19 cellular contexts compared by ENCODE assay signal in the genomic region with DNA sequence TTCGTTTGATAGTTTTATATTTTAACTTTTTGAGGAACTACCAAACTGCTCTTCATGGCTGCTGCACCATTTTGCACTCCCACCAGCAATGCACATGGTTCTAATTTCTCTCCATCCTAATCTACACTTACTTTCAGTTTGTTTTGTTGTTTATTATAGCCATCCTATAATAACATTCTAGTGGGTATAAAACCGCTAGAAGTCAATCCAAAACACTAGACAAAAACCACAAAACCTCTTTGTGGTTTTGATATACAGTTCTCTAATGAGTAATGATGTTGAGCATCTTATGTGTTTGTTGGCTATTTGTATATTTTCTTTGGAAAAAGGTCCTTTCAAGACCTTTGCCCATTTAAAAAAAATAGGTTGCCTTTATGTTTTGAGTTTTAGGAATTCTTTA.
"Had no signal": no experiment of that assay in that cellular context is flagged by ENCODE, and none has a peak within 500 bp of the region (broad histone marks: within the 10 kb centered on the region; RNA-seq: fewer than 3 reads in every experiment).

No MANE protein-coding gene starts in this region.

- H3K9me3 ChIP-seq: esophagus muscularis mucosa, heart left ventricle, neutrophil, ovary, prostate gland, stomach, suprapubic skin, tibial nerve had no signal

- ATAC-seq: heart left ventricle had no signal

- H3K27ac Mint-ChIP-seq: activated B cell treated with CpG ODN at 0.5 μM for 24 hours; activated CD4-positive, alpha-beta memory T cell treated with anti-CD3 and anti-CD28 coated beads for 36 hours; activated naive CD4-positive, alpha-beta T cell treated with anti-CD3 and anti-CD28 coated beads, Interleukin-2, amount 50 U/mL, for 72 hours; nephron; T-helper 1 cell treated with Interleukin-12 subunit alpha and Interleukin-12 subunit beta and Interleukin-4 antibody, amounts not matched to agents 30 μg/mL and 1 μg/mL, for 36 hours had no signal

- H3K27me3 ChIP-seq: ovary, tibial nerve had no signal

- H3K4me3 Mint-ChIP-seq: activated B cell treated with CpG ODN at 0.5 μM for 24 hours; activated CD4-positive, alpha-beta memory T cell treated with anti-CD3 and anti-CD28 coated beads for 36 hours; nephron; T-helper 1 cell treated with Interleukin-12 subunit alpha and Interleukin-12 subunit beta and Interleukin-4 antibody, amounts not matched to agents 30 μg/mL and 1 μg/mL, for 36 hours had no signal

- H3K4me3 ChIP-seq: coronary artery, esophagus muscularis mucosa, heart left ventricle, ovary, prostate gland, stomach, suprapubic skin, tibial nerve had no signal

- DNase-seq: activated B cell treated with CpG ODN at 0.5 μM for 24 hours; activated CD4-positive, alpha-beta memory T cell treated with anti-CD3 and anti-CD28 coated beads for 36 hours; activated CD4-positive, alpha-beta T cell treated with anti-CD3 and anti-CD28 coated beads for 4 hours; cerebellar nuclear complex; heart left ventricle; midbrain; ovary; stimulated activated CD4-positive, alpha-beta T cell treated with anti-CD3 and anti-CD28 coated beads, Interleukin-4, amount 100 ng/mL, for 4 hours; stomach had no signal

- H3K4me1 ChIP-seq: prostate gland had no signal

- FAIRE-seq: islet of Langerhans had no signal

- H3K27ac ChIP-seq: coronary artery, esophagus muscularis mucosa, heart left ventricle, neutrophil, ovary, prostate gland, stomach, suprapubic skin, tibial nerve had no signal

- H3K36me3 ChIP-seq: ovary had no signal

- H3K9me3 Mint-ChIP-seq: activated B cell treated with CpG ODN at 0.5 μM for 24 hours; activated CD4-positive, alpha-beta memory T cell treated with anti-CD3 and anti-CD28 coated beads for 36 hours; activated naive CD4-positive, alpha-beta T cell treated with anti-CD3 and anti-CD28 coated beads, Interleukin-2, amount 50 U/mL, for 72 hours; nephron; T-helper 1 cell treated with Interleukin-12 subunit alpha and Interleukin-12 subunit beta and Interleukin-4 antibody, amounts not matched to agents 30 μg/mL and 1 μg/mL, for 36 hours had no signal
